In the genomic region with DNA sequence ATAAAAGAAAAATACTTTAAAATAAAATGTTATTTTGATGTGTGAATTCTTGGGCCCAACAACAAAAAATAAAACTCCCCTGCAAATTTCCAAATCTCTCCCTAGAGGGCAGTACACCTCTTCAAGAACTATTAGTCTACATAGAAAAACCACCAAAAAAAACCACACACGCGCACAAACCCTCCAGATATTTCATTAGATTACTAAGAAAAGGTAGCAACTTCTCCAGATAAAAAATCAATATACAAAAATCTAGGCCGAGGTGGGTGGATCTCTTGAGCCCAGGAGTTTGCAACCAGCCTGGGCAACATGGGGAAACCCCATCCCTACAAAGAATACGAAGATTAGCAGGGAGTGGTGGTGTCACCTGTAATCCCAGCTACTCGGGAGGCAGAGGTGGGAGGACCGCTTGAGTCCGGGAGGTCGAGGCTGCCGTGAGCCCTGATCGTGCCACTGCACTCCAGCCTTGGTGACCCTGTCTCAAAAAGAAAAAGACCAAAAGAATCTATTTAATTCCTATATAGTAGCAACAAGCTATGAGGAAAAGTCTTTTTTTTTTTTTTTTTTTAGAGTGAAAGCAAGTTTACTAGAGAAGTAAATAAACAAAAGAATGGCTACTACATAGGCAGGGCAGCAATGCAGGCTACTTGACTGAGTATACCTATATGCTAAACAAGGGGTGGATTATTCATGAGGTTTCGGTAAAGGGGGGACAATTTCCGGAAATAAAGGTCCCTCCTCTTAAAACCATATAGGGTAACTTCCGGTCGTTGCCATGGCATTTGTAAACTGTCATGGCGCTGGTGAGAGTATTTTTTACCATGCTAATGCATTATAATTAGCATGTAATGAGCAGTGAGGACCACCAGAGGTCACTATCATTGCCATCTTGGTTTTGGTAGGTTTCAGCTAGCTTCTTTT, we compare ENCODE assay signal across 8 cellular contexts. TPM values are rescaled to one million over a fixed set of nuclear protein-coding genes. Genes with fewer than 3 reads are reported as not detected.
DNase-seq lines count a peak whose midpoint lies in the region; ATAC-seq and TF ChIP-seq lines count a peak whose summit lies in the region.

No MANE protein-coding gene starts in this region.

- peak; percentile 86 for ATAC-seq in CD4-positive, alpha-beta T cell (ENCODE audit: poor library complexity)
- ATAC-seq in GM19395 (IDR thresholded peaks at IDR 0.05; ENCODE audit: unreplicated experiment), result peak; percentile 81
- ATAC-seq in HG03571 (IDR thresholded peaks at IDR 0.05; ENCODE audit: unreplicated experiment), result peak; percentile 77

- no peaks in the 10 kb centered on the region for H3K36me3 ChIP-seq in endodermal cell (ENCODE audit: control insufficient read depth, insufficient read depth, low read length)
- no peaks in the 10 kb centered on the region for H3K36me3 ChIP-seq in mesendoderm (ENCODE audit: control insufficient read depth, insufficient read depth, low read length)

- no peak overlapping the region for H2BK120ac ChIP-seq in mesendoderm (ENCODE audit: low read depth, low read length)

- H3K27me3 Mint-ChIP-seq in CD4-positive, alpha-beta T cell, result peaks cover 15% of the 10 kb centered on the region
- H3K27me3 Mint-ChIP-seq in activated CD4-positive, alpha-beta memory T cell treated with anti-CD3 and anti-CD28 coated beads for 36 hours, result peaks cover 6% of the 10 kb centered on the region
- peaks cover 27% of the 10 kb centered on the region for H3K27me3 Mint-ChIP-seq in endodermal cell (ENCODE audit: insufficient read depth)

- H4K5ac ChIP-seq in mesendoderm (ENCODE audit: low read length), result no peak overlapping the region

- H2BK5ac ChIP-seq in mesendoderm (ENCODE audit: low read length), result no peak overlapping the region

- CTCF ChIA-PET in CD4-positive, alpha-beta T cell (lab: Charles Lee), result interaction anchor here (0.6 to 5.6 kb wide), 16 partner anchors 10 to 1527 kb away, joined by 3 to 78 read pairs (median 3); a partner anchor contains a TSS
- CTCF ChIA-PET in activated CD4-positive, alpha-beta memory T cell treated with anti-CD3 and anti-CD28 coated beads for 36 hours (lab: Charles Lee), result interaction anchor here (0.7 to 3.8 kb wide), 18 partner anchors 16 to 312 kb away, joined by 3 to 92 read pairs (median 5); a partner anchor contains a TSS

- no peaks in the 10 kb centered on the region for H3K79me2 ChIP-seq in mesendoderm (ENCODE audit: control insufficient read depth, insufficient read depth, low read length)

- peak; percentile 69 for TF ChIP-seq CTCF in CD4-positive, alpha-beta T cell (IDR thresholded peaks at IDR 0.05)
- TF ChIP-seq CTCF in endodermal cell (conservative IDR thresholded peaks at IDR 0.05), result peak; percentile 85

- peak; percentile 43 to 84 (median 66) for DNase-seq in CD4-positive, alpha-beta T cell
- DNase-seq in NCI-H748 treated with DMSO at 0.1 percent for 48 hours (lab: John Stamatoyannopoulos, UW) (peak; percentile 71), endodermal cell (peak; percentile 88), mesendoderm (peak; percentile 96)
- peak; percentile 81 for DNase-seq in activated CD4-positive, alpha-beta memory T cell treated with anti-CD3 and anti-CD28 coated beads for 36 hours
- peak; percentile 60 for DNase-seq in stimulated activated CD8-positive, alpha-beta memory T cell treated with anti-CD3 and anti-CD28 coated beads, Interleukin-15, amount 100 ng/mL, for 1 hour (ENCODE audit: low read depth)

- H3K4me1 ChIP-seq in endodermal cell (ENCODE audit: control insufficient read depth, insufficient read depth, low read length), result no peaks in the 10 kb centered on the region
- H3K4me1 ChIP-seq in mesendoderm (ENCODE audit: control insufficient read depth, low read depth, low read length), result no peaks in the 10 kb centered on the region

- peaks cover 10% of the 10 kb centered on the region for H3K4me1 Mint-ChIP-seq in CD4-positive, alpha-beta T cell (ENCODE audit: low read depth)
- H3K4me1 Mint-ChIP-seq in activated CD4-positive, alpha-beta memory T cell treated with anti-CD3 and anti-CD28 coated beads for 36 hours (ENCODE audit: low read depth), result peaks cover 13% of the 10 kb centered on the region
- no peaks in the 10 kb centered on the region for H3K4me1 Mint-ChIP-seq in endodermal cell

- H3K23ac ChIP-seq in mesendoderm (ENCODE audit: low read length), result no peak overlapping the region

- no peak overlapping the region for H4K8ac ChIP-seq in mesendoderm (ENCODE audit: low read depth, low read length)

- H3K9me3 ChIP-seq in CD4-positive, alpha-beta T cell (ENCODE audit: control insufficient read depth, low read length), result no peaks in the 10 kb centered on the region
- H3K9me3 ChIP-seq in endodermal cell (ENCODE audit: control insufficient read depth, low read length), result no peaks in the 10 kb centered on the region

- 28 to 36% methylated on average over 2 to 15 of the region's 15 CpGs for WGBS in endodermal cell (ENCODE audit: insufficient coverage in 1 of 2, insufficient read length in 1 of 2), 2 experiments
- no CpG with 5 or more reads among the region's 15 CpGs for whole genome bisulfite sequencing in mesendoderm (ENCODE audit: extremely low coverage, insufficient coverage, low lambda C conversion rate)

- H3K56ac ChIP-seq in mesendoderm (ENCODE audit: low read length), result no peak overlapping the region

- no peak overlapping the region for H3K4me2 ChIP-seq in mesendoderm (ENCODE audit: low read length)

- H3K4me3 ChIP-seq in endodermal cell (ENCODE audit: low read length) (peak overlapping the region; percentile 69), mesendoderm (ENCODE audit: low read length) (no peak overlapping the region)

- no peak overlapping the region for H2BK15ac ChIP-seq in mesendoderm (replicated peaks; ENCODE audit: low read depth)

- H3K4me3 Mint-ChIP-seq in CD4-positive, alpha-beta T cell, result peak overlapping the region; percentile 60
- H3K4me3 Mint-ChIP-seq in activated CD4-positive, alpha-beta memory T cell treated with anti-CD3 and anti-CD28 coated beads for 36 hours, result peak overlapping the region; percentile 62
- H3K4me3 Mint-ChIP-seq in endodermal cell, result peak overlapping the region; percentile 12

- no peaks in the 10 kb centered on the region for H3K9me3 Mint-ChIP-seq in CD4-positive, alpha-beta T cell
- H3K9me3 Mint-ChIP-seq in activated CD4-positive, alpha-beta memory T cell treated with anti-CD3 and anti-CD28 coated beads for 36 hours, result no peaks in the 10 kb centered on the region
- peaks cover 2% of the 10 kb centered on the region for H3K9me3 Mint-ChIP-seq in endodermal cell

- POLR2A ChIA-PET in CD4-positive, alpha-beta T cell (lab: Charles Lee), result interaction anchor here (0.7 to 2.3 kb wide), 5 partner anchors 15 to 501 kb away, joined by 3 to 16 read pairs (median 3); no protein-coding TSS in a partner anchor
- POLR2A ChIA-PET in activated CD4-positive, alpha-beta memory T cell treated with anti-CD3 and anti-CD28 coated beads for 36 hours (lab: Charles Lee), result interaction anchor here (0.6 kb wide), 1 partner anchor 275 kb away, joined by 4 read pairs; no protein-coding TSS in a partner anchor

- H2AK5ac ChIP-seq in mesendoderm (ENCODE audit: low read length), result no peak overlapping the region

- no peak overlapping the region for H3K4ac ChIP-seq in mesendoderm (ENCODE audit: low read depth, low read length)

- H3K36me3 Mint-ChIP-seq in CD4-positive, alpha-beta T cell (ENCODE audit: low read depth), result no peaks in the 10 kb centered on the region
- no peaks in the 10 kb centered on the region for H3K36me3 Mint-ChIP-seq in activated CD4-positive, alpha-beta memory T cell treated with anti-CD3 and anti-CD28 coated beads for 36 hours
- no peaks in the 10 kb centered on the region for H3K36me3 Mint-ChIP-seq in endodermal cell (ENCODE audit: low read depth)

- intact Hi-C loops in CD4-positive, alpha-beta T cell (cut with DNase I, micrococcal nuclease), result loop anchor here (1.0 to 10.0 kb wide), 11 partner anchors 19 to 812 kb away; a partner anchor contains a TSS
- intact Hi-C loops in activated CD4-positive, alpha-beta memory T cell treated with anti-CD3 and anti-CD28 coated beads for 36 hours (cut with micrococcal nuclease), result loop anchor here (1.0 to 10.0 kb wide), 6 partner anchors 19 to 322 kb away; a partner anchor contains a TSS

- H3K27me3 ChIP-seq in CD4-positive, alpha-beta T cell (ENCODE audit: control insufficient read depth, insufficient read depth, low read length), result no peaks in the 10 kb centered on the region
- peaks cover 5% of the 10 kb centered on the region for H3K27me3 ChIP-seq in endodermal cell (ENCODE audit: control insufficient read depth, insufficient read depth, low read length, poor library complexity, severe bottlenecking)
- no peaks in the 10 kb centered on the region for H3K27me3 ChIP-seq in mesendoderm (ENCODE audit: insufficient read depth, low read length, poor library complexity)

- H3K27ac ChIP-seq in CD4-positive, alpha-beta T cell (ENCODE audit: low read depth, low read length), result no peak overlapping the region
- H3K27ac ChIP-seq in endodermal cell (ENCODE audit: low read depth, low read length) (no peak overlapping the region), mesendoderm (ENCODE audit: low read depth, low read length) (no peak overlapping the region)

- H3K9ac ChIP-seq in endodermal cell (ENCODE audit: extremely low read depth, low read length, poor library complexity, severe bottlenecking) (no peak overlapping the region), mesendoderm (ENCODE audit: low read length) (no peak overlapping the region)

- H3K27ac Mint-ChIP-seq in CD4-positive, alpha-beta T cell, result peak overlapping the region; percentile 55
- H3K27ac Mint-ChIP-seq in activated CD4-positive, alpha-beta memory T cell treated with anti-CD3 and anti-CD28 coated beads for 36 hours, result peak overlapping the region; percentile 51
- peak overlapping the region; percentile 11 for H3K27ac Mint-ChIP-seq in endodermal cell

- H3K18ac ChIP-seq in mesendoderm (ENCODE audit: low read length), result no peak overlapping the region

- H3K79me1 ChIP-seq in mesendoderm (ENCODE audit: low read length), result no peaks in the 10 kb centered on the region

RNA-seq across cellular contexts. Expression of a gene that starts 13.1 kb away (rescaled TPM):
- total RNA-seq in CD4-positive, alpha-beta T cell, result not detected
- total RNA-seq in activated CD4-positive, alpha-beta memory T cell treated with anti-CD3 and anti-CD28 coated beads for 36 hours, result not detected
- not detected for total RNA-seq in endodermal cell
- polyA plus RNA-seq in endodermal cell (2013, experiment 1 of 2), result not detected
- polyA plus RNA-seq in endodermal cell (2013, experiment 2 of 2), result not detected
- polyA plus RNA-seq in mesendoderm (2013, experiment 1 of 2), result 0.03 TPM
- polyA plus RNA-seq in mesendoderm (2013, experiment 2 of 2), result 0.06 TPM

RNA-seq across cellular contexts. Expression of a gene that starts 19.5 kb away (rescaled TPM):
- 1 to 10 TPM; 5.1 to 6.9 TPM for total RNA-seq in CD4-positive, alpha-beta T cell
- total RNA-seq in activated CD4-positive, alpha-beta memory T cell treated with anti-CD3 and anti-CD28 coated beads for 36 hours, result 1 to 10 TPM in 1 of 2 experiments, under 1 TPM in 1; 0.88 to 1.1 TPM
- total RNA-seq in endodermal cell, result 10 to 100 TPM; 17.5 to 21.5 TPM
- 12.3 TPM for polyA plus RNA-seq in endodermal cell (2013, experiment 1 of 2)
- polyA plus RNA-seq in endodermal cell (2013, experiment 2 of 2), result 14.8 TPM
- 13.6 TPM for polyA plus RNA-seq in mesendoderm (2013, experiment 1 of 2)
- 13.4 TPM for polyA plus RNA-seq in mesendoderm (2013, experiment 2 of 2)

RNA-seq across cellular contexts. Expression of a gene that starts 55.4 kb away (rescaled TPM):
- total RNA-seq in CD4-positive, alpha-beta T cell, result not detected
- not detected for total RNA-seq in activated CD4-positive, alpha-beta memory T cell treated with anti-CD3 and anti-CD28 coated beads for 36 hours
- total RNA-seq in endodermal cell, result 1 to 10 TPM; 1.6 to 1.7 TPM
- not detected for polyA plus RNA-seq in endodermal cell (2013, experiment 1 of 2)
- polyA plus RNA-seq in endodermal cell (2013, experiment 2 of 2), result not detected
- polyA plus RNA-seq in mesendoderm (2013, experiment 1 of 2), result 0.11 TPM
- polyA plus RNA-seq in mesendoderm (2013, experiment 2 of 2), result not detected

Comparison
In these comparisons a context has a peak if more than half of its experiments do, and no peak if none do; other contexts are left out.
1. H3K4me3 Mint-ChIP-seq: peak in every context shown above with its lines; median percentile 62 in activated CD4-positive, alpha-beta memory T cell treated with anti-CD3 and anti-CD28 coated beads for 36 hours; 60 in CD4-positive, alpha-beta T cell; 12 in endodermal cell.